12 cellular contexts compared by ENCODE assay signal in the genomic region with DNA sequence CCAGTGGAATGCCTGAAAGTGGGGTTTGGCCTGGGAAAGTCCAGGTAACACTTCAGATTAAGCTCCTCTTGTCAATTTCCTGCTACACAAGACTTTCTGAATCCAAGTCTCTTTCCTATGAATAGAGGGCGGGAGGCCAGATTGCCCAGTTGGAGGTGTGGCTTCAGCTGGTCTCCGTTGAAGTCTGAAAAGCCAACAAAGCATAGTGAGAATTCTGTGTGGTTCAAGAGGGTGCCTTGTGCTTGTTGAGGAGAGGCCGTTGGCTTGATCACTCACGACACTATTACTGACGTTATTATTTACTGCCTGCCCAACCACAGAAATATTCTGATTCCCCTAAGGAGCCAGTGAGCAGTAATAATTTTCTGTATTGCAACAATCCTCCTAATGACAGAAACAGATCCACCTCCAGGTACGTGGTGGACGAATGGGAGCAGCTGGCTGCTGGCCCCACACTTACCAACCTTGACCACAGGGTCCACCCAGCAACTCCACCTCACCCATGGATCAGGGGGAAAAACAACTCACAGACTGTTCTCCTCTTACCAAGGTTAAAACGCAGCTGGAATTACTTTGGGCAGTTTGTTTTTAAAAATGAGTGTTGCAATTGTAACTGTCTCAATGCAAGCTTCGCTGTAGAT. TPM values are rescaled to one million over a fixed set of nuclear protein-coding genes. Genes with fewer than 3 reads are reported as not detected.
DNase-seq lines count a peak whose midpoint lies in the region; ATAC-seq and TF ChIP-seq lines count a peak whose summit lies in the region.
"Had no signal": no experiment of that assay in that cellular context is flagged by ENCODE, and none has a peak within 500 bp of the region (broad histone marks: within the 10 kb centered on the region; RNA-seq: fewer than 3 reads in every experiment).

No MANE protein-coding gene starts in this region.

- H3K4me3 ChIP-seq in AG04450 (ENCODE audit: low read depth, low read length), result no peak overlapping the region
- H3K4me3 ChIP-seq: testis had no signal

- POLR2A ChIA-PET in AG04450 (lab: Yijun Ruan, JAX), result interaction anchor here (1.4 kb wide), 2 partner anchors 15 to 27 kb away, joined by 3 to 6 read pairs; no protein-coding TSS in a partner anchor

- H3K36me3 Mint-ChIP-seq in osteocyte (ENCODE audit: unreplicated experiment), result peaks cover 6% of the 10 kb centered on the region

- H3K27ac ChIP-seq in AG04450 (ENCODE audit: low read depth, low read length), result peak overlapping the region; percentile 69
- H3K27ac ChIP-seq: testis had no signal

- no peaks in the 10 kb centered on the region for H3K9me3 ChIP-seq in AG04450 (ENCODE audit: control insufficient read depth, insufficient read depth, low read length)
- H3K9me3 ChIP-seq: BE2C, testis had no signal

- H3K27ac Mint-ChIP-seq in osteocyte (ENCODE audit: unreplicated experiment), result peak overlapping the region; percentile 71

- H3K4me3 Mint-ChIP-seq in osteocyte (ENCODE audit: unreplicated experiment), result no peak overlapping the region

- no peak for ATAC-seq in HG03460 (IDR thresholded peaks at IDR 0.05; ENCODE audit: unreplicated experiment)

- DNase-seq in AG04450 (ENCODE audit: low read depth, low spot score), result no peak
- peak; percentile 73 for DNase-seq in fibroblast of gingiva (ENCODE audit: low read depth)
- no peak for DNase-seq in osteocyte (ENCODE audit: extremely low spot score, unreplicated experiment)
- DNase-seq in GM13977 (ENCODE audit: low spot score), result no peak
- DNase-seq in cerebellum (ENCODE audit: low spot score), result no peak
- no peak for DNase-seq in germinal center (ENCODE audit: low spot score)
- DNase-seq: BE2C; NCI-H774; stimulated activated CD4-positive, alpha-beta T cell treated with anti-CD3 and anti-CD28 coated beads, Interleukin-4, amount 100 ng/mL, for 4 hours; testis had no signal

- H3K27me3 ChIP-seq in AG04450 (ENCODE audit: control insufficient read depth, insufficient read depth, low read length), result no peaks in the 10 kb centered on the region
- H3K27me3 ChIP-seq: BE2C, testis had no signal

- H3K4me1 Mint-ChIP-seq in osteocyte (ENCODE audit: unreplicated experiment), result peaks cover 87% of the 10 kb centered on the region

- no peak for TF ChIP-seq CTCF in AG04450 (IDR thresholded peaks at IDR 0.05; ENCODE audit: low read depth, low read length)
- TF ChIP-seq CTCF in osteocyte (IDR thresholded peaks at IDR 0.05), result no peak
- no peak for TF ChIP-seq CTCF in GM13977 (IDR thresholded peaks at IDR 0.05; ENCODE audit: extremely low read depth, insufficient read depth, missing control alignments)

- no peaks in the 10 kb centered on the region for H3K27me3 Mint-ChIP-seq in osteocyte (ENCODE audit: unreplicated experiment)

- in situ Hi-C loops in GM13977 (cut with MboI; ENCODE audit: low pct_unique_long_range_greater_than_20kb, low sequenced_read_pairs, unreplicated experiment), result no loop called here

- no peaks in the 10 kb centered on the region for H3K9me3 Mint-ChIP-seq in osteocyte (ENCODE audit: unreplicated experiment)

- CTCF ChIA-PET in AG04450 (lab: Charles Lee), result interaction anchor here (1.3 kb wide), 1 partner anchor 222 kb away, joined by 7 read pairs; no protein-coding TSS in a partner anchor

TF ChIP-seq in PFSK-1, 5 proteins besides CTCF, POLR2A, EP300 and RAD21:
- TF ChIP-seq SIN3A (IDR thresholded peaks at IDR 0.05; ENCODE audit: borderline replicate concordance, insufficient read depth, low read length) (0 out of 2 replicates have a peak, but pooled peaks have one; percentile 53), POLR2AphosphoS5 (IDR thresholded peaks at IDR 0.05; ENCODE audit: low read depth, low read length) (no peak; the same call in 1 of the 2 replicates)

RNA-seq across cellular contexts. Expression of a gene that starts 21.9 kb away (rescaled TPM):
- 106 and 114 TPM in 2 replicates for polyA plus RNA-seq in AG04450 (2011; rRNA removed)
- 127 and 153 TPM in 2 replicates for polyA minus RNA-seq in AG04450 (2011; rRNA and poly(A)+ RNA removed)
- 51.5 TPM for polyA plus RNA-seq in PFSK-1 (2012; ENCODE audit: insufficient read length, low read depth)
- 52.4 and 58.4 TPM in 2 replicates for total RNA-seq in osteocyte
- 46.0 TPM for total RNA-seq in cerebellum
